In genomic region chr14:91519239-91520036, GRCh38 we compare ENCODE assay signal across 1 cellular context.
TF ChIP-seq lines count a peak whose summit lies in the region.

No MANE protein-coding gene starts in this region.

TF ChIP-seq in HepG2, 621 proteins besides CTCF, POLR2A, EP300 and RAD21 (continued from another document):
- peak; percentile 90 for TF ChIP-seq ARID3A (IDR thresholded peaks at IDR 0.05; ENCODE audit: low read depth, low read length)
- TF ChIP-seq ZNF253 (CRISPR knock-in tag; IDR thresholded peaks at IDR 0.05; ENCODE audit: borderline replicate concordance), result no peak
- no peak for TF ChIP-seq ZNF614 (CRISPR knock-in tag; IDR thresholded peaks at IDR 0.05; ENCODE audit: borderline replicate concordance)
- no peak for TF ChIP-seq BCL3 (CRISPR knock-in tag; IDR thresholded peaks at IDR 0.05)
- no peak for TF ChIP-seq GMEB2 (CRISPR knock-in tag; IDR thresholded peaks at IDR 0.05; ENCODE audit: low read depth)
- TF ChIP-seq ZGPAT (CRISPR knock-in tag; IDR thresholded peaks at IDR 0.05), result 0 out of 2 replicates have a peak, but pooled peaks have one; percentile 19
- no peak for TF ChIP-seq MZF1 (CRISPR knock-in tag; IDR thresholded peaks at IDR 0.05; ENCODE audit: borderline replicate concordance)
- TF ChIP-seq HMG20B (CRISPR knock-in tag; conservative IDR thresholded peaks at IDR 0.05), result no peak
- no peak for TF ChIP-seq MAFG (CRISPR knock-in tag; IDR thresholded peaks at IDR 0.05)
- no peak for TF ChIP-seq SMAD1 (CRISPR knock-in tag; IDR thresholded peaks at IDR 0.05; ENCODE audit: borderline replicate concordance, low read depth)
- TF ChIP-seq ZNF256 (CRISPR knock-in tag; conservative IDR thresholded peaks at IDR 0.05), result no peak
- no peak for TF ChIP-seq MATR3 (CRISPR knock-in tag; IDR thresholded peaks at IDR 0.05)
- TF ChIP-seq ZNF883 (CRISPR knock-in tag; IDR thresholded peaks at IDR 0.05; ENCODE audit: not compliant biosample characterization), result no peak
- no peak for TF ChIP-seq FOXC1 (CRISPR knock-in tag; IDR thresholded peaks at IDR 0.05; ENCODE audit: borderline replicate concordance)
- no peak for TF ChIP-seq KLF13 (CRISPR knock-in tag; IDR thresholded peaks at IDR 0.05)
- no peak for TF ChIP-seq KDM3A (CRISPR knock-in tag; IDR thresholded peaks at IDR 0.05; ENCODE audit: low read depth)
- 0 out of 2 replicates have a peak, but pooled peaks have one; percentile 16 for TF ChIP-seq HDAC2 (CRISPR knock-in tag; IDR thresholded peaks at IDR 0.05)
- TF ChIP-seq PREB (CRISPR knock-in tag; IDR thresholded peaks at IDR 0.05), result no peak
- TF ChIP-seq MED8 (CRISPR knock-in tag; IDR thresholded peaks at IDR 0.05; ENCODE audit: insufficient replicate concordance), result no peak
- no peak for TF ChIP-seq ZBED4 (CRISPR knock-in tag; IDR thresholded peaks at IDR 0.05; ENCODE audit: borderline replicate concordance)
- no peak for TF ChIP-seq NFKBIZ (CRISPR knock-in tag; IDR thresholded peaks at IDR 0.05)
- no peak for TF ChIP-seq RFX1 (IDR thresholded peaks at IDR 0.05)
- TF ChIP-seq ZFP91 (CRISPR knock-in tag; IDR thresholded peaks at IDR 0.05; ENCODE audit: borderline replicate concordance), result no peak
- no peak for TF ChIP-seq NRL (CRISPR knock-in tag; IDR thresholded peaks at IDR 0.05; ENCODE audit: borderline replicate concordance)
- no peak for TF ChIP-seq ZNF546 (CRISPR knock-in tag; conservative IDR thresholded peaks at IDR 0.05)
- no peak for TF ChIP-seq ZFP82 (CRISPR knock-in tag; IDR thresholded peaks at IDR 0.05; ENCODE audit: borderline replicate concordance)
- peak; percentile 93 for TF ChIP-seq HNF4A (CRISPR knock-in tag; IDR thresholded peaks at IDR 0.05)
- TF ChIP-seq POLR2AphosphoS2 (IDR thresholded peaks at IDR 0.05; ENCODE audit: low read depth, low read length), result no peak
- no peak for TF ChIP-seq EZH2 (conservative IDR thresholded peaks at IDR 0.05; ENCODE audit: low read depth, low read length)
- TF ChIP-seq ATF1 (CRISPR knock-in tag; IDR thresholded peaks at IDR 0.05), result no peak
- TF ChIP-seq ZNF616 (CRISPR knock-in tag; IDR thresholded peaks at IDR 0.05; ENCODE audit: low read depth), result no peak
TF ChIP-seq in HepG2: peak in this region for 34.
